1 cellular context compared by ENCODE assay signal in genomic region chr6:26571592-26572296, GRCh38.
TF ChIP-seq lines count a peak whose summit lies in the region.

No MANE protein-coding gene starts in this region.

TF ChIP-seq in HEK293, 187 proteins besides CTCF, POLR2A, EP300 and RAD21 (continued from another document):
- TF ChIP-seq, protein P1, sequence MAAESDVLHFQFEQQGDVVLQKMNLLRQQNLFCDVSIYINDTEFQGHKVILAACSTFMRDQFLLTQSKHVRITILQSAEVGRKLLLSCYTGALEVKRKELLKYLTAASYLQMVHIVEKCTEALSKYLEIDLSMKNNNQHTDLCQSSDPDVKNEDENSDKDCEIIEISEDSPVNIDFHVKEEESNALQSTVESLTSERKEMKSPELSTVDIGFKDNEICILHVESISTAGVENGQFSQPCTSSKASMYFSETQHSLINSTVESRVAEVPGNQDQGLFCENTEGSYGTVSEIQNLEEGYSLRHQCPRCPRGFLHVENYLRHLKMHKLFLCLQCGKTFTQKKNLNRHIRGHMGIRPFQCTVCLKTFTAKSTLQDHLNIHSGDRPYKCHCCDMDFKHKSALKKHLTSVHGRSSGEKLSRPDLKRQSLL (tag by site-specific recombination; IDR thresholded peaks at IDR 0.05): peak; percentile 92
- no peak for TF ChIP-seq ZNF560 (tag by site-specific recombination; IDR thresholded peaks at IDR 0.05; ENCODE audit: borderline replicate concordance)
- no peak; the same call in 1 of the 2 replicates for TF ChIP-seq ZNF335 (tag by site-specific recombination; conservative IDR thresholded peaks at IDR 0.05)
